9 cellular contexts compared by ENCODE assay signal in genomic region chr18:77063256-77063655, GRCh38.
DNase-seq lines count a peak whose midpoint lies in the region; ATAC-seq and TF ChIP-seq lines count a peak whose summit lies in the region.
"Had no signal": no experiment of that assay in that cellular context is flagged by ENCODE, and none has a peak within 500 bp of the region (broad histone marks: within the 10 kb centered on the region; RNA-seq: fewer than 3 reads in every experiment).

No MANE protein-coding gene starts in this region.

- peaks cover 59% of the 10 kb centered on the region for H3K36me3 Mint-ChIP-seq in T-helper 1 cell treated with Interleukin-12 subunit alpha and Interleukin-12 subunit beta and Interleukin-4 antibody, amounts not matched to agents 30 μg/mL and 1 μg/mL, for 36 hours (ENCODE audit: low read depth)
- H3K36me3 Mint-ChIP-seq in nephron progenitor cell (ENCODE audit: low read depth), result no peaks in the 10 kb centered on the region

- no peaks in the 10 kb centered on the region for H3K27me3 Mint-ChIP-seq in T-helper 1 cell treated with Interleukin-12 subunit alpha and Interleukin-12 subunit beta and Interleukin-4 antibody, amounts not matched to agents 30 μg/mL and 1 μg/mL, for 36 hours (ENCODE audit: low read depth)
- H3K27me3 Mint-ChIP-seq in nephron progenitor cell (ENCODE audit: low read depth, poor library complexity), result peaks cover 7% of the 10 kb centered on the region

- H3K4me3 Mint-ChIP-seq in T-helper 1 cell treated with Interleukin-12 subunit alpha and Interleukin-12 subunit beta and Interleukin-4 antibody, amounts not matched to agents 30 μg/mL and 1 μg/mL, for 36 hours, result peak overlapping the region; percentile 81
- no peak overlapping the region for H3K4me3 Mint-ChIP-seq in nephron progenitor cell

- no peak overlapping the region for H3K4me3 ChIP-seq in astrocyte of the cerebellum (ENCODE audit: low read depth, low read length)
- H3K4me3 ChIP-seq: adrenal gland had no signal

- H3K4me1 Mint-ChIP-seq in T-helper 1 cell treated with Interleukin-12 subunit alpha and Interleukin-12 subunit beta and Interleukin-4 antibody, amounts not matched to agents 30 μg/mL and 1 μg/mL, for 36 hours (ENCODE audit: low read depth), result peaks cover 86% of the 10 kb centered on the region
- H3K4me1 Mint-ChIP-seq in nephron progenitor cell, result peaks cover 38% of the 10 kb centered on the region

- TF ChIP-seq CTCF in astrocyte of the cerebellum (IDR thresholded peaks at IDR 0.05; ENCODE audit: low read depth, low read length, missing control alignments) (no peak), nephron progenitor cell (IDR thresholded peaks at IDR 0.05) (no peak)

- in situ Hi-C loops in astrocyte of the cerebellum (cut with HindIII; ENCODE audit: low sequenced_read_pairs), result loop anchor here (5.0 kb wide), 1 partner anchor 134 kb away; no protein-coding TSS in a partner anchor

- peak overlapping the region; percentile 99 for H3K27ac Mint-ChIP-seq in T-helper 1 cell treated with Interleukin-12 subunit alpha and Interleukin-12 subunit beta and Interleukin-4 antibody, amounts not matched to agents 30 μg/mL and 1 μg/mL, for 36 hours
- no peak overlapping the region for H3K27ac Mint-ChIP-seq in nephron progenitor cell

- DNase-seq in astrocyte of the cerebellum (ENCODE audit: low read depth) (peak; percentile 66), AG08396 (ENCODE audit: low spot score) (no peak), nephron progenitor cell (no peak), epidermal melanocyte (ENCODE audit: insufficient read length, low spot score) (no peak)
- peak; percentile 68 to 73 for DNase-seq in stimulated activated CD4-positive, alpha-beta T cell treated with anti-CD3 and anti-CD28 coated beads, Interleukin-15, amount 100 ng/mL, for 48 hours (ENCODE audit: low read depth in 2 of 2)

- H3K9me3 Mint-ChIP-seq in T-helper 1 cell treated with Interleukin-12 subunit alpha and Interleukin-12 subunit beta and Interleukin-4 antibody, amounts not matched to agents 30 μg/mL and 1 μg/mL, for 36 hours, result no peaks in the 10 kb centered on the region
- no peaks in the 10 kb centered on the region for H3K9me3 Mint-ChIP-seq in nephron progenitor cell

- peak; percentile 45 for ATAC-seq in GM19043 (IDR thresholded peaks at IDR 0.05; ENCODE audit: low read depth, unreplicated experiment)
- peak; percentile 42 for ATAC-seq in HG03135 (IDR thresholded peaks at IDR 0.05; ENCODE audit: unreplicated experiment)

Comparison
In these comparisons a context has a peak if more than half of its experiments do, and no peak if none do; other contexts are left out.
1. DNase-seq: peak in astrocyte of the cerebellum (single experiment) and stimulated activated CD4-positive, alpha-beta T cell treated with anti-CD3 and anti-CD28 coated beads, Interleukin-15, amount 100 ng/mL, for 48 hours (2 of 2); none in AG08396 (single experiment), nephron progenitor cell (single experiment) and epidermal melanocyte (single experiment).